In genomic region chr4:94208268-94208667, GRCh38 we compare ENCODE assay signal across 8 cellular contexts.
DNase-seq lines count a peak whose midpoint lies in the region; ATAC-seq and TF ChIP-seq lines count a peak whose summit lies in the region.

No MANE protein-coding gene starts in this region.

- peaks cover 22% of the 10 kb centered on the region for H3K4me1 ChIP-seq in BLaER1
- H3K4me1 ChIP-seq in Loucy (ENCODE audit: insufficient read depth, low read length, poor library complexity, severe bottlenecking) = peaks cover 31% of the 10 kb centered on the region
- H3K4me1 ChIP-seq in muscle layer of duodenum (ENCODE audit: control insufficient read depth in 1 of 2, insufficient read depth in 2 of 2, low read length in 2 of 2) = peaks cover 0 to 16% of the 10 kb centered on the region in 2 donors

- H3K36me3 ChIP-seq in BLaER1 (peaks cover 38% of the 10 kb centered on the region), Loucy (ENCODE audit: insufficient read depth, low read length) (peaks cover 6% of the 10 kb centered on the region; the same call in 1 of the 2 replicates), muscle layer of duodenum (ENCODE audit: control insufficient read depth in 1 of 2, insufficient read depth in 2 of 2, low read length in 2 of 2) (peaks cover 3 to 18% of the 10 kb centered on the region in 2 donors)

- H3K9ac ChIP-seq in BLaER1 = peak overlapping the region; percentile 92
- H3K9ac ChIP-seq in Loucy (ENCODE audit: low read depth, low read length, poor library complexity, severe bottlenecking) = peak overlapping the region; percentile 95

- H3K4me3 Mint-ChIP-seq in central memory CD8-positive, alpha-beta T cell = peak overlapping the region; percentile 97

- peak; percentile 5 for ATAC-seq in central memory CD8-positive, alpha-beta T cell (replicated peaks; ENCODE audit: extremely low read depth, poor library complexity, severe bottlenecking)
- no peak for ATAC-seq in HG03175 (IDR thresholded peaks at IDR 0.05; ENCODE audit: unreplicated experiment)
- ATAC-seq in GM21447 (IDR thresholded peaks at IDR 0.05; ENCODE audit: unreplicated experiment) = no peak
- ATAC-seq in GM21825 (IDR thresholded peaks at IDR 0.05; ENCODE audit: unreplicated experiment) = no peak

- DNase-seq in central memory CD8-positive, alpha-beta T cell (ENCODE audit: low spot score in 2 of 2) = no peak
- no peak for DNase-seq in NCI-H2227 treated with DMSO at 0.1 percent for 48 hours (lab: John Stamatoyannopoulos, UW)

- H3K36me3 Mint-ChIP-seq in central memory CD8-positive, alpha-beta T cell (ENCODE audit: insufficient read depth) = peaks cover 33% of the 10 kb centered on the region

- peak overlapping the region; percentile 99 for H3K27ac Mint-ChIP-seq in central memory CD8-positive, alpha-beta T cell (ENCODE audit: low read depth)

- peak overlapping the region; percentile 90 for H2AFZ ChIP-seq in Loucy (ENCODE audit: low read length)

- H3K27ac ChIP-seq in BLaER1 = peak overlapping the region; percentile 89
- peak overlapping the region; percentile 97 for H3K27ac ChIP-seq in muscle layer of duodenum (ENCODE audit: low read length)

- no peaks in the 10 kb centered on the region for H3K9me3 Mint-ChIP-seq in central memory CD8-positive, alpha-beta T cell

- H3F3A ChIP-seq in Loucy (ENCODE audit: low read depth) = no peaks in the 10 kb centered on the region

- H3K27me3 Mint-ChIP-seq in central memory CD8-positive, alpha-beta T cell = peaks cover 6% of the 10 kb centered on the region

- H3K9me3 ChIP-seq in BLaER1 = no peaks in the 10 kb centered on the region
- H3K9me3 ChIP-seq in Loucy (ENCODE audit: insufficient read depth, low read depth, low read length) = no peaks in the 10 kb centered on the region
- H3K9me3 ChIP-seq in muscle layer of duodenum (ENCODE audit: control insufficient read depth in 1 of 2, low read length in 2 of 2) = no peaks in the 10 kb centered on the region

- H3K27me3 ChIP-seq in BLaER1 (no peaks in the 10 kb centered on the region), Loucy (ENCODE audit: insufficient read depth, low read length, poor library complexity, severe bottlenecking) (no peaks in the 10 kb centered on the region), muscle layer of duodenum (ENCODE audit: low read depth, low read length) (no peaks in the 10 kb centered on the region)

- H3K79me2 ChIP-seq in Loucy (ENCODE audit: insufficient read depth, low read length) = peaks cover 51% of the 10 kb centered on the region

- H3K4me2 ChIP-seq in BLaER1 (peak overlapping the region; percentile 96), Loucy (ENCODE audit: low read depth, low read length, poor library complexity, severe bottlenecking) (peak overlapping the region; percentile 94)

- 0 out of 2 replicates have a peak, but pooled peaks cover 3% of the 10 kb centered on the region for H4K20me1 ChIP-seq in BLaER1
- peaks cover 15% of the 10 kb centered on the region for H4K20me1 ChIP-seq in Loucy (ENCODE audit: insufficient read depth, low read length, poor library complexity, severe bottlenecking)

- no peak for TF ChIP-seq CTCF in Loucy (conservative IDR thresholded peaks at IDR 0.05; ENCODE audit: low read length)

- H3K9me2 ChIP-seq in Loucy (replicated peaks; ENCODE audit: low read depth, low read length) = no peaks in the 10 kb centered on the region

- peak overlapping the region; percentile 72 for H3K4me3 ChIP-seq in BLaER1
- peak overlapping the region; percentile 93 for H3K4me3 ChIP-seq in Loucy (ENCODE audit: low read length, poor library complexity, severe bottlenecking)
- peak overlapping the region; percentile 87 to 97 for H3K4me3 ChIP-seq in muscle layer of duodenum (ENCODE audit: low read depth in 1 of 2, low read length in 2 of 2)

- H3K4me1 Mint-ChIP-seq in central memory CD8-positive, alpha-beta T cell = peaks cover 34% of the 10 kb centered on the region
